In the genomic region with DNA sequence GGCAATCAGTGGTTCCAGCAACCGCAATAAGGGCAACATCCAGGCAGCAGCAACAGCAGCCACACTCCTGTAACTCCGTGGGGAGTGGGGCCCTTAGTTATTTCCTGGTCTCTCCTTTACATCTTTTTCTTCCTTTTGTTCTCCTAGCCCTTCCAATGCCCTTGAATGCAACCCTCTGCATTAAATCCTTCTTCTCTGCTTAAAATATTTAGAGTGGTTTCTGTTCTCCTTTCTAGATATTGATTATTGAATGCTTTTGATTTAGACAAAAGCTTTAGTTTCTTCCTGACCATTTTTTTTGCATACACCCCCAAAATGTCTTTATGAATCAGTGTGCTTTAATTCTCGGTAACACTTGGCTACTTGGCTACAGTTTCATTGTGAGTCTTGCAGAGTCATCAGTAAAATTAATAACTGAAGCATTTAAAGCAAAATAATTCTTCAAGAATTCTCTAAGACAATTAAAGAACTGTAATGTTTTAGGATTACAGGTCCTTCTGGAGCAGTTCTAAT, we compare ENCODE assay signal across 1 cellular context.
TF ChIP-seq lines count a peak whose summit lies in the region.

No MANE protein-coding gene starts in this region.

TF ChIP-seq in HepG2, 621 proteins besides CTCF, POLR2A, EP300 and RAD21 (continued from another document):
- TF ChIP-seq, protein P1, sequence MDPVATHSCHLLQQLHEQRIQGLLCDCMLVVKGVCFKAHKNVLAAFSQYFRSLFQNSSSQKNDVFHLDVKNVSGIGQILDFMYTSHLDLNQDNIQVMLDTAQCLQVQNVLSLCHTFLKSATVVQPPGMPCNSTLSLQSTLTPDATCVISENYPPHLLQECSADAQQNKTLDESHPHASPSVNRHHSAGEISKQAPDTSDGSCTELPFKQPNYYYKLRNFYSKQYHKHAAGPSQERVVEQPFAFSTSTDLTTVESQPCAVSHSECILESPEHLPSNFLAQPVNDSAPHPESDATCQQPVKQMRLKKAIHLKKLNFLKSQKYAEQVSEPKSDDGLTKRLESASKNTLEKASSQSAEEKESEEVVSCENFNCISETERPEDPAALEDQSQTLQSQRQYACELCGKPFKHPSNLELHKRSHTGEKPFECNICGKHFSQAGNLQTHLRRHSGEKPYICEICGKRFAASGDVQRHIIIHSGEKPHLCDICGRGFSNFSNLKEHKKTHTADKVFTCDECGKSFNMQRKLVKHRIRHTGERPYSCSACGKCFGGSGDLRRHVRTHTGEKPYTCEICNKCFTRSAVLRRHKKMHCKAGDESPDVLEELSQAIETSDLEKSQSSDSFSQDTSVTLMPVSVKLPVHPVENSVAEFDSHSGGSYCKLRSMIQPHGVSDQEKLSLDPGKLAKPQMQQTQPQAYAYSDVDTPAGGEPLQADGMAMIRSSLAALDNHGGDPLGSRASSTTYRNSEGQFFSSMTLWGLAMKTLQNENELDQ (CRISPR knock-in tag; IDR thresholded peaks at IDR 0.05; ENCODE audit: borderline replicate concordance): no peak
